Comparison of ENCODE assay signal across 9 cellular contexts in genomic region chr3:149247929-149248691, GRCh38. TPM values are rescaled to one million over a fixed set of nuclear protein-coding genes. Genes with fewer than 3 reads are reported as not detected.
A peak's percentile ranks its signal among the peaks of the same experiment; 100 is the strongest.
DNase-seq lines count a peak whose midpoint lies in the region; ATAC-seq and TF ChIP-seq lines count a peak whose summit lies in the region.
"Had no signal": no experiment of that assay in that cellular context is flagged by ENCODE, and none has a peak within 500 bp of the region (broad histone marks: within the 10 kb centered on the region; RNA-seq: fewer than 3 reads in every experiment).

No MANE protein-coding gene starts in this region.

- BruUV-seq in Panc1 (replicated peaks; lab: Mats Ljungman, UMichigan): no TSS peak

- peak overlapping the region; percentile 90 for H3K27ac ChIP-seq in Panc1 (ENCODE audit: low read length)
- peak overlapping the region; percentile 42 for H3K27ac ChIP-seq in mesodermal cell (ENCODE audit: low read depth, low read length, severe bottlenecking)

- H3K27ac Mint-ChIP-seq in activated CD4-positive, alpha-beta T cell treated with anti-CD3 and anti-CD28 coated beads, Interleukin-2, amount 10 ng/mL, durations not matched to agents 24 days and 14 days: peak overlapping the region; percentile 78
- H3K27ac Mint-ChIP-seq in activated CD4-positive, alpha-beta T cell treated with anti-CD3 and anti-CD28 coated beads, Interleukin-2, amount 10 ng/mL, durations not matched to agents 7 days and 5 days: no peak overlapping the region

- no peaks in the 10 kb centered on the region for H3K9me3 ChIP-seq in Panc1 (ENCODE audit: control insufficient read depth, insufficient read depth, low read depth, low read length)
- no peaks in the 10 kb centered on the region for H3K9me3 ChIP-seq in mesodermal cell (ENCODE audit: control insufficient read depth, low read length)

- no peaks in the 10 kb centered on the region for H3K36me3 Mint-ChIP-seq in activated CD4-positive, alpha-beta T cell treated with anti-CD3 and anti-CD28 coated beads, Interleukin-2, amount 10 ng/mL, durations not matched to agents 24 days and 14 days (ENCODE audit: low read depth)
- H3K36me3 Mint-ChIP-seq in activated CD4-positive, alpha-beta T cell treated with anti-CD3 and anti-CD28 coated beads, Interleukin-2, amount 10 ng/mL, durations not matched to agents 7 days and 5 days (ENCODE audit: low read depth): peaks cover 2% of the 10 kb centered on the region

- in situ Hi-C loops in Panc1 (cut with HindIII; ENCODE audit: low pct_unique_long_range_greater_than_20kb, low sequenced_read_pairs): no loop called here

- CTCF ChIA-PET in activated CD4-positive, alpha-beta T cell treated with anti-CD3 and anti-CD28 coated beads, Interleukin-2, amount 10 ng/mL, durations not matched to agents 7 days and 5 days (lab: Charles Lee): interaction anchor here (0.6 to 0.7 kb wide), 2 partner anchors 20 to 283 kb away, joined by 3 read pairs; no protein-coding TSS in a partner anchor
- CTCF ChIA-PET in Panc1 (lab: Charles Lee): no interaction called here

- H3K4me1 ChIP-seq in Panc1 (ENCODE audit: control insufficient read depth, insufficient read depth, low read length): peaks cover 39% of the 10 kb centered on the region
- H3K4me1 ChIP-seq in mesodermal cell (ENCODE audit: control insufficient read depth, insufficient read depth, low read length, poor library complexity, severe bottlenecking): peaks cover 12% of the 10 kb centered on the region

- H3K36me3 ChIP-seq in Panc1 (ENCODE audit: control insufficient read depth, insufficient read depth, low read length) (no peaks in the 10 kb centered on the region), mesodermal cell (ENCODE audit: control insufficient read depth, insufficient read depth, low read length) (no peaks in the 10 kb centered on the region)

- TF ChIP-seq CTCF in Panc1 (IDR thresholded peaks at IDR 0.05): no peak

- POLR2A ChIA-PET in activated CD4-positive, alpha-beta T cell treated with anti-CD3 and anti-CD28 coated beads, Interleukin-2, amount 10 ng/mL, durations not matched to agents 7 days and 5 days (lab: Charles Lee): no interaction called here
- POLR2A ChIA-PET in Panc1 (lab: Charles Lee): no interaction called here

- H3K4me3 ChIP-seq in Panc1 (ENCODE audit: low read depth in 2 of 2, low read length in 2 of 2) (peak overlapping the region in 1 of 2 experiments; percentile 19; a peak in 2 of 4 replicates), mesodermal cell (ENCODE audit: extremely low read depth, insufficient read depth, low read length, poor library complexity, severe bottlenecking) (no peak overlapping the region)

- intact Hi-C loops in activated CD4-positive, alpha-beta T cell treated with anti-CD3 and anti-CD28 coated beads, Interleukin-2, amount 10 ng/mL, durations not matched to agents 24 days and 14 days (cut with micrococcal nuclease): loop anchor here (1.0 to 5.0 kb wide), 3 partner anchors 23 to 119 kb away; partner anchors contain the start of gene HPS3
- intact Hi-C loops in Panc1 (cut with micrococcal nuclease; ENCODE audit: unreplicated experiment): no loop called here

- DNase-seq in activated CD4-positive, alpha-beta T cell treated with anti-CD3 and anti-CD28 coated beads, Interleukin-2, amount 10 ng/mL, durations not matched to agents 24 days and 14 days: peak; percentile 61
- DNase-seq in activated CD4-positive, alpha-beta T cell treated with anti-CD3 and anti-CD28 coated beads, Interleukin-2, amount 10 ng/mL, durations not matched to agents 7 days and 5 days: no peak
- no peak for DNase-seq in Panc1 (ENCODE audit: low read depth, low spot score)
- DNase-seq in NCI-H187 treated with DMSO at 0.1 percent for 48 hours (lab: John Stamatoyannopoulos, UW): no peak
- DNase-seq in foreskin melanocyte: no peak

- peak; percentile 60 for ATAC-seq in HG02870 (IDR thresholded peaks at IDR 0.05; ENCODE audit: unreplicated experiment)
- peak; percentile 85 for ATAC-seq in Panc1
- ATAC-seq in HG03469 (IDR thresholded peaks at IDR 0.05; ENCODE audit: unreplicated experiment): no peak

- H3K27me3 Mint-ChIP-seq in activated CD4-positive, alpha-beta T cell treated with anti-CD3 and anti-CD28 coated beads, Interleukin-2, amount 10 ng/mL, durations not matched to agents 24 days and 14 days: peaks cover 4% of the 10 kb centered on the region
- H3K27me3 Mint-ChIP-seq in activated CD4-positive, alpha-beta T cell treated with anti-CD3 and anti-CD28 coated beads, Interleukin-2, amount 10 ng/mL, durations not matched to agents 7 days and 5 days: peaks cover 15% of the 10 kb centered on the region

- H3K4me1 Mint-ChIP-seq in activated CD4-positive, alpha-beta T cell treated with anti-CD3 and anti-CD28 coated beads, Interleukin-2, amount 10 ng/mL, durations not matched to agents 24 days and 14 days: peaks cover 43% of the 10 kb centered on the region
- H3K4me1 Mint-ChIP-seq in activated CD4-positive, alpha-beta T cell treated with anti-CD3 and anti-CD28 coated beads, Interleukin-2, amount 10 ng/mL, durations not matched to agents 7 days and 5 days: peaks cover 31% of the 10 kb centered on the region

- H3K4me3 Mint-ChIP-seq in activated CD4-positive, alpha-beta T cell treated with anti-CD3 and anti-CD28 coated beads, Interleukin-2, amount 10 ng/mL, durations not matched to agents 24 days and 14 days: peak overlapping the region; percentile 46
- no peak overlapping the region for H3K4me3 Mint-ChIP-seq in activated CD4-positive, alpha-beta T cell treated with anti-CD3 and anti-CD28 coated beads, Interleukin-2, amount 10 ng/mL, durations not matched to agents 7 days and 5 days

- 20 to 100% methylated on average over 1 of the region's 5 CpGs for WGBS in mesodermal cell (ENCODE audit: insufficient coverage in 2 of 2), 2 experiments

- peaks cover 6% of the 10 kb centered on the region for H3K9me3 Mint-ChIP-seq in activated CD4-positive, alpha-beta T cell treated with anti-CD3 and anti-CD28 coated beads, Interleukin-2, amount 10 ng/mL, durations not matched to agents 24 days and 14 days
- H3K9me3 Mint-ChIP-seq in activated CD4-positive, alpha-beta T cell treated with anti-CD3 and anti-CD28 coated beads, Interleukin-2, amount 10 ng/mL, durations not matched to agents 7 days and 5 days: no peaks in the 10 kb centered on the region

- no peaks in the 10 kb centered on the region for H3K27me3 ChIP-seq in Panc1 (ENCODE audit: control insufficient read depth, insufficient read depth, low read length)

RNA-seq across cellular contexts. Expression of gene CP, which starts 26.5 kb away (rescaled TPM):
- not detected in 2 replicates for total RNA-seq in activated CD4-positive, alpha-beta T cell treated with anti-CD3 and anti-CD28 coated beads, Interleukin-2, amount 10 ng/mL, durations not matched to agents 24 days and 14 days
- total RNA-seq in activated CD4-positive, alpha-beta T cell treated with anti-CD3 and anti-CD28 coated beads, Interleukin-2, amount 10 ng/mL, durations not matched to agents 7 days and 5 days: not detected
- 5.8 TPM for total RNA-seq in Panc1 (2021; ENCODE audit: unreplicated experiment)
- 15.2 TPM for polyA plus RNA-seq in Panc1 (2012; ENCODE audit: insufficient read length)
- 0.59 TPM for polyA plus RNA-seq in mesodermal cell (2013, experiment 1 of 2)
- polyA plus RNA-seq in mesodermal cell (2013, experiment 2 of 2): 0.51 TPM
- total RNA-seq: activated CD8-positive, alpha-beta memory T cell treated with anti-CD3 and anti-CD28 coated beads for 36 hours had no signal
